ENCODE assay signal across 9 cellular contexts in the genomic region with DNA sequence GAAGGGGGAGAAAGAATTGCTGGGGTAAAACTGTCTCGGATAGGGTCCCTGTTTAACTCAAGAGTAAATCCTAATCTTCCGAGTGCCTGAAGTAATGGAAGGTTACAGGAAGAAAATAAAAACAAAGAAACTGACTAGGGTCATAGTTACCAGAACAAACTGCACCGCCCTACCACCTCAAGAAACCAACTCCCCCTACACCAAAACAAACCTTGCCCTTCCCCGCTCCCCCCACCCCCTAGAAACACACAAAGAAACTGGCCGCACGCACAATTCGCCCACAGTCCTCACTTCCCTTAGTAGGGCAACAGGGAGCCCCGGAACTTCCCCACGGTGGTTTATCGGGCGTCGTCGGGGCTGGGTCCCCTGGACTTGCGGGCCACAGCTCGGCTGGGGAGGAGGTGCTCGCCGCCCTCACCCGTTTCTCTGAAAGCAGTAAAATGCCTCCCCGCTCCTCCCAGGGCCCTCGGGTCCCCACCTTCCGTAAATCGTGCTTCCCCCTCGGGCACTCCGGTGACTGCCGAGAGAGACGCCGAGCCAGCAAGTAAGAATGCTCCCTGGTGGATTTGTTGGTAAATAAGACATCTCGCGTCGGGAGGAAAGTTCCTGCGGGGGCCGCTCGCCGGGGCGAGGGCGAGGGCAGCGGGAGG. TPM values are rescaled to one million over a fixed set of nuclear protein-coding genes. Genes with fewer than 3 reads are reported as not detected.
DNase-seq lines count a peak whose midpoint lies in the region; FAIRE-seq and TF ChIP-seq lines count a peak whose summit lies in the region.
"Had no signal": no experiment of that assay in that cellular context is flagged by ENCODE, and none has a peak within 500 bp of the region (broad histone marks: within the 10 kb centered on the region; RNA-seq: fewer than 3 reads in every experiment).

No MANE protein-coding gene starts in this region.

- H3K79me2 ChIP-seq in GM23248 (ENCODE audit: insufficient read depth) (peaks cover 53% of the 10 kb centered on the region), endothelial cell of umbilical vein (ENCODE audit: control insufficient read depth, insufficient read depth, low read length) (peaks cover 73% of the 10 kb centered on the region), neural cell (replicated peaks; ENCODE audit: insufficient read depth, low read length) (peaks cover 54% of the 10 kb centered on the region)

- no peaks in the 10 kb centered on the region for H3K4me1 ChIP-seq in GM23248 (ENCODE audit: insufficient read depth)
- H3K4me1 ChIP-seq in endothelial cell of umbilical vein (ENCODE audit: control insufficient read depth, extremely low read depth, insufficient read depth, low read length): peaks cover 35% of the 10 kb centered on the region
- H3K4me1 ChIP-seq in thymus (ENCODE audit: control insufficient read depth, insufficient read depth, low read length): peaks cover 5% of the 10 kb centered on the region

- POLR2A ChIA-PET in endothelial cell of umbilical vein (lab: Charles Lee): no interaction called here

- H3K36me3 ChIP-seq in GM23248 (ENCODE audit: low read depth): no peaks in the 10 kb centered on the region
- H3K36me3 ChIP-seq in endothelial cell of umbilical vein (ENCODE audit: control insufficient read depth in 2 of 2, extremely low read depth in 1 of 2, insufficient read depth in 2 of 2, low read length in 2 of 2): no peaks in the 10 kb centered on the region
- no peaks in the 10 kb centered on the region for H3K36me3 ChIP-seq in neural cell (ENCODE audit: insufficient read depth, low read length)
- H3K36me3 ChIP-seq in thymus (ENCODE audit: control insufficient read depth, insufficient read depth): no peaks in the 10 kb centered on the region

- DNase-seq in GM23248 (peak; percentile 3), NAMALWA (ENCODE audit: low spot score) (peak; percentile 77), endothelial cell of umbilical vein (ENCODE audit: low read depth, low spot score) (peak; percentile 36), EL (no peak)
- DNase-seq in activated CD4-positive, alpha-beta T cell treated with anti-CD3 and anti-CD28 coated beads, Interleukin-2, amount 50 U/mL, for 24 hours (ENCODE audit: low read depth in 1 of 2, low spot score in 1 of 2): peak; percentile 34 to 36

- in situ Hi-C loops in GM23248 (cut with MboI): no loop called here

- 14 to 18% methylated on average over 36 to 37 of the region's 37 CpGs for WGBS in GM23248 (ENCODE audit: low coverage in 1 of 2, low lambda C conversion rate in 2 of 2, missing lambda C conversion rate in 2 of 2), 2 experiments
- under 1% methylated on average over 37 of the region's 37 CpGs for WGBS in thymus

- peak overlapping the region; percentile 94 for H3K4me3 ChIP-seq in GM12875 (ENCODE audit: low read depth, low read length)
- H3K4me3 ChIP-seq in GM23248: peak overlapping the region; percentile 98
- H3K4me3 ChIP-seq in endothelial cell of umbilical vein (replicated peaks in 1 of 3; ENCODE audit: insufficient read depth in 1 of 3, low read depth in 1 of 3, low read length in 3 of 3): peak overlapping the region; percentile 53 to 98 (median 97)
- H3K4me3 ChIP-seq in neural cell (ENCODE audit: low read length): peak overlapping the region; percentile 90
- H3K4me3 ChIP-seq in thymus (ENCODE audit: low read length): peak overlapping the region; percentile 88

- H3K9ac ChIP-seq in GM23248 (peak overlapping the region; percentile 85), endothelial cell of umbilical vein (replicated peaks; ENCODE audit: extremely low read depth, insufficient read depth, low read length) (peak overlapping the region; percentile 99), neural cell (ENCODE audit: low read length) (peak overlapping the region; percentile 81)

- H4K20me1 ChIP-seq in GM23248 (ENCODE audit: insufficient read depth) (no peaks in the 10 kb centered on the region), endothelial cell of umbilical vein (replicated peaks; ENCODE audit: control insufficient read depth, extremely low read depth, insufficient read depth, low read length) (peaks cover 12% of the 10 kb centered on the region), neural cell (ENCODE audit: insufficient read depth) (no peaks in the 10 kb centered on the region)

- H3K9me3 ChIP-seq in GM23248 (ENCODE audit: low read depth): no peaks in the 10 kb centered on the region
- no peaks in the 10 kb centered on the region for H3K9me3 ChIP-seq in endothelial cell of umbilical vein (replicated peaks; ENCODE audit: control insufficient read depth, insufficient read depth, low read length)
- H3K9me3 ChIP-seq in neural cell (ENCODE audit: low read length): no peaks in the 10 kb centered on the region
- no peaks in the 10 kb centered on the region for H3K9me3 ChIP-seq in thymus (ENCODE audit: control insufficient read depth)

- TF ChIP-seq RAD21 in neural cell (conservative IDR thresholded peaks at IDR 0.05): no peak

- intact Hi-C loops in endothelial cell of umbilical vein (cut with micrococcal nuclease): loop anchor here (5.0 to 10.0 kb wide), 3 partner anchors 184 to 781 kb away; partner anchors contain the start of genes BICD1 and DENND5B

- peak; percentile 16 for TF ChIP-seq POLR2A in endothelial cell of umbilical vein (IDR thresholded peaks at IDR 0.05; ENCODE audit: low read depth, low read length)

- no peaks in the 10 kb centered on the region for H3K27me3 ChIP-seq in GM23248 (replicated peaks; ENCODE audit: insufficient read depth)
- peaks cover 0 to 7% of the 10 kb centered on the region in 2 experiments for H3K27me3 ChIP-seq in endothelial cell of umbilical vein (ENCODE audit: control insufficient read depth in 2 of 2, insufficient read depth in 2 of 2, low read length in 2 of 2)
- H3K27me3 ChIP-seq in neural cell (ENCODE audit: insufficient read depth, low read depth, low read length): no peaks in the 10 kb centered on the region
- H3K27me3 ChIP-seq in thymus (ENCODE audit: control insufficient read depth, insufficient read depth): no peaks in the 10 kb centered on the region

- H3F3A ChIP-seq in GM23248 (ENCODE audit: insufficient read depth) (peaks cover 15% of the 10 kb centered on the region; the same call in 1 of the 2 replicates), neural cell (ENCODE audit: insufficient read depth, low read length, poor library complexity, severe bottlenecking) (peaks cover 8% of the 10 kb centered on the region)

- H3K4me2 ChIP-seq in GM23248 (ENCODE audit: unreplicated experiment): peak overlapping the region; percentile 97
- H3K4me2 ChIP-seq in endothelial cell of umbilical vein (ENCODE audit: insufficient read depth, low read length): peak overlapping the region; percentile 98
- peak overlapping the region; percentile 75 for H3K4me2 ChIP-seq in neural cell (ENCODE audit: low read length)

- CTCF ChIA-PET in endothelial cell of umbilical vein (lab: Charles Lee): interaction anchor here (1.1 to 1.7 kb wide), 2 partner anchors 29 to 52 kb away, joined by 4 to 9 read pairs; no protein-coding TSS in a partner anchor

- no peaks in the 10 kb centered on the region for H3K9me1 ChIP-seq in endothelial cell of umbilical vein (replicated peaks; ENCODE audit: control insufficient read depth, extremely low read depth, insufficient read depth, low read length)

- peak; percentile 18 for TF ChIP-seq EP300 in neural cell (conservative IDR thresholded peaks at IDR 0.05; ENCODE audit: poor library complexity, severe bottlenecking)

- dilution Hi-C loops in endothelial cell of umbilical vein (cut with MboI; ENCODE audit: extremely low pct_ligation_motif_present, low sequenced_read_pairs): no loop called here

- TF ChIP-seq CTCF in GM12875 (IDR thresholded peaks at IDR 0.05; ENCODE audit: borderline replicate concordance, insufficient read depth, low read depth, low read length) (no peak), endothelial cell of umbilical vein (IDR thresholded peaks at IDR 0.05; ENCODE audit: extremely low read depth in 1 of 2, insufficient read depth in 1 of 2, low read depth in 1 of 2, low read length in 2 of 2) (no peak), neural cell (IDR thresholded peaks at IDR 0.05; ENCODE audit: poor library complexity, severe bottlenecking) (no peak)

- H3K27ac ChIP-seq in GM23248: no peak overlapping the region
- H3K27ac ChIP-seq in endothelial cell of umbilical vein (ENCODE audit: insufficient read depth, low read depth, low read length): peak overlapping the region; percentile 88
- H3K27ac ChIP-seq in neural cell (ENCODE audit: low read length): peak overlapping the region; percentile 83
- peak overlapping the region; percentile 93 for H3K27ac ChIP-seq in thymus (ENCODE audit: low read depth)

- no TSS peak for BruUV-seq in endothelial cell of umbilical vein (replicated peaks; lab: Mats Ljungman, UMichigan)

- H3K9me2 ChIP-seq in GM23248 (ENCODE audit: insufficient read depth) (no peaks in the 10 kb centered on the region), neural cell (ENCODE audit: insufficient read depth, low read length) (no peaks in the 10 kb centered on the region)

- H2AFZ ChIP-seq in GM23248 (peak overlapping the region; percentile 98), endothelial cell of umbilical vein (ENCODE audit: low read depth, low read length) (peak overlapping the region; percentile 60), neural cell (ENCODE audit: low read depth, low read length) (peak overlapping the region; percentile 58)

- no peak for FAIRE-seq in endothelial cell of umbilical vein (lab: Jason Lieb, UNC)
- FAIRE-seq: islet of Langerhans had no signal

TF ChIP-seq in endothelial cell of umbilical vein, 7 proteins besides CTCF, POLR2A, EP300 and RAD21 (continues in another document):
- TF ChIP-seq MYC (IDR thresholded peaks at IDR 0.05; ENCODE audit: low read depth, low read length) (no peak), JUN (IDR thresholded peaks at IDR 0.05; ENCODE audit: borderline replicate concordance, insufficient read depth, insufficient read length, low read depth) (no peak)

TF ChIP-seq in neural cell, 6 proteins besides CTCF, POLR2A, EP300 and RAD21:
- TF ChIP-seq POLR2AphosphoS5 (IDR thresholded peaks at IDR 0.05) (peak; percentile 49), TAF1 (IDR thresholded peaks at IDR 0.05; ENCODE audit: low read depth) (no peak)

RNA-seq across cellular contexts. Expression of gene SINHCAF, which starts 2.4 kb away (rescaled TPM):
- total RNA-seq in GM23248 (2014; rRNA removed; shearing (Covaris generic)): 8.7 and 10.4 TPM in 2 replicates
- polyA plus RNA-seq in GM23248 (2016; fragmentation: Nextera tagmentation; extraction: Ambion mirVana): 14.4 and 14.7 TPM in 2 replicates
- total RNA-seq in endothelial cell of umbilical vein: 73.5 and 83.4 TPM in 2 replicates
- 13.7 and 19.3 TPM in 2 replicates for polyA plus RNA-seq in endothelial cell of umbilical vein
- 30.1 and 30.3 TPM in 2 replicates for polyA plus RNA-seq in endothelial cell of umbilical vein (2011; cell fraction: cytosol; rRNA removed)
- polyA plus RNA-seq in endothelial cell of umbilical vein (2011; cell fraction: nucleus; rRNA removed): 23.8 and 38.6 TPM in 2 replicates
- polyA plus RNA-seq in endothelial cell of umbilical vein (2012): 51.6 and 59.2 TPM in 2 replicates
- 24.3 and 24.7 TPM in 2 replicates for polyA minus RNA-seq in endothelial cell of umbilical vein
- polyA minus RNA-seq in endothelial cell of umbilical vein (2011; cell fraction: cytosol; rRNA and poly(A)+ RNA removed): 45.3 TPM
- 31.5 and 42.6 TPM in 2 replicates for polyA minus RNA-seq in endothelial cell of umbilical vein (2011; cell fraction: nucleus; rRNA and poly(A)+ RNA removed)
- 74.9 and 80.5 TPM in 2 replicates for polyA plus RNA-seq in neural cell
- polyA minus RNA-seq in neural cell: 59.4 and 68.1 TPM in 2 replicates
- 57.0 TPM for polyA plus RNA-seq in thymus
